ENCODE assay signal across 1 cellular context in the genomic region with DNA sequence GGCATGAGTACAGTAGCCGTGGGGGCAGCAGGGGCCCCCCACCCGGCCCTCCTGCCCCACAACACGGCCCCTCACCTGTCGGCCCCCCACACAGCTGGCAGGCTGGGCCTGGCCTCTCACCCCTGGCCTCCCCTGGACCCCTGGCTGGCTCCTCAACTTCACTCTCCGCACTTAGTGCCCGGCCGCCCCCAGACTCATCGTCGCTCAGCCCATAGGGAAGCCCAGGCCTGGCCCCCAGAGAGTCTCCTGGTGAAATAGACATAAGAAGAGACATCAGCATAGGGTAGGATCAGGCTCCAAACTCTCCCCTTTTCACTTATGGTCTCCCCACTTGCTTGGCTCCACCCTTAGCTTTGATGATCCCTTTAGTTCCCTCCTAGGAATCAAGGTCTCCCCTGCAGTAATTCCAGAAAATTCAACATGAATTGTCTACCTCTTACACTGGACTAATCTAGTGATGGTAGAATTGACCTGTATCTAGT.
TF ChIP-seq lines count a peak whose summit lies in the region.

No MANE protein-coding gene starts in this region.

TF ChIP-seq in WTC11, 78 proteins besides CTCF, POLR2A, EP300 and RAD21 (continued from another document):
- TF ChIP-seq, protein P1, sequence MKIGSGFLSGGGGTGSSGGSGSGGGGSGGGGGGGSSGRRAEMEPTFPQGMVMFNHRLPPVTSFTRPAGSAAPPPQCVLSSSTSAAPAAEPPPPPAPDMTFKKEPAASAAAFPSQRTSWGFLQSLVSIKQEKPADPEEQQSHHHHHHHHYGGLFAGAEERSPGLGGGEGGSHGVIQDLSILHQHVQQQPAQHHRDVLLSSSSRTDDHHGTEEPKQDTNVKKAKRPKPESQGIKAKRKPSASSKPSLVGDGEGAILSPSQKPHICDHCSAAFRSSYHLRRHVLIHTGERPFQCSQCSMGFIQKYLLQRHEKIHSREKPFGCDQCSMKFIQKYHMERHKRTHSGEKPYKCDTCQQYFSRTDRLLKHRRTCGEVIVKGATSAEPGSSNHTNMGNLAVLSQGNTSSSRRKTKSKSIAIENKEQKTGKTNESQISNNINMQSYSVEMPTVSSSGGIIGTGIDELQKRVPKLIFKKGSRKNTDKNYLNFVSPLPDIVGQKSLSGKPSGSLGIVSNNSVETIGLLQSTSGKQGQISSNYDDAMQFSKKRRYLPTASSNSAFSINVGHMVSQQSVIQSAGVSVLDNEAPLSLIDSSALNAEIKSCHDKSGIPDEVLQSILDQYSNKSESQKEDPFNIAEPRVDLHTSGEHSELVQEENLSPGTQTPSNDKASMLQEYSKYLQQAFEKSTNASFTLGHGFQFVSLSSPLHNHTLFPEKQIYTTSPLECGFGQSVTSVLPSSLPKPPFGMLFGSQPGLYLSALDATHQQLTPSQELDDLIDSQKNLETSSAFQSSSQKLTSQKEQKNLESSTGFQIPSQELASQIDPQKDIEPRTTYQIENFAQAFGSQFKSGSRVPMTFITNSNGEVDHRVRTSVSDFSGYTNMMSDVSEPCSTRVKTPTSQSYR (CRISPR knock-in tag; IDR thresholded peaks at IDR 0.05): no peak
- TF ChIP-seq, protein P2, sequence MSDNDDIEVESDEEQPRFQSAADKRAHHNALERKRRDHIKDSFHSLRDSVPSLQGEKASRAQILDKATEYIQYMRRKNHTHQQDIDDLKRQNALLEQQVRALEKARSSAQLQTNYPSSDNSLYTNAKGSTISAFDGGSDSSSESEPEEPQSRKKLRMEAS (CRISPR knock-in tag; IDR thresholded peaks at IDR 0.05): no peak
- no peak for TF ChIP-seq FOXK1 (CRISPR knock-in tag; IDR thresholded peaks at IDR 0.05)
- TF ChIP-seq NFYB (CRISPR knock-in tag; conservative IDR thresholded peaks at IDR 0.05; ENCODE audit: low read depth): no peak
- TF ChIP-seq NR1H2 (CRISPR knock-in tag; IDR thresholded peaks at IDR 0.05): no peak
- no peak for TF ChIP-seq SOX15 (CRISPR knock-in tag; IDR thresholded peaks at IDR 0.05)
- TF ChIP-seq, protein P3, sequence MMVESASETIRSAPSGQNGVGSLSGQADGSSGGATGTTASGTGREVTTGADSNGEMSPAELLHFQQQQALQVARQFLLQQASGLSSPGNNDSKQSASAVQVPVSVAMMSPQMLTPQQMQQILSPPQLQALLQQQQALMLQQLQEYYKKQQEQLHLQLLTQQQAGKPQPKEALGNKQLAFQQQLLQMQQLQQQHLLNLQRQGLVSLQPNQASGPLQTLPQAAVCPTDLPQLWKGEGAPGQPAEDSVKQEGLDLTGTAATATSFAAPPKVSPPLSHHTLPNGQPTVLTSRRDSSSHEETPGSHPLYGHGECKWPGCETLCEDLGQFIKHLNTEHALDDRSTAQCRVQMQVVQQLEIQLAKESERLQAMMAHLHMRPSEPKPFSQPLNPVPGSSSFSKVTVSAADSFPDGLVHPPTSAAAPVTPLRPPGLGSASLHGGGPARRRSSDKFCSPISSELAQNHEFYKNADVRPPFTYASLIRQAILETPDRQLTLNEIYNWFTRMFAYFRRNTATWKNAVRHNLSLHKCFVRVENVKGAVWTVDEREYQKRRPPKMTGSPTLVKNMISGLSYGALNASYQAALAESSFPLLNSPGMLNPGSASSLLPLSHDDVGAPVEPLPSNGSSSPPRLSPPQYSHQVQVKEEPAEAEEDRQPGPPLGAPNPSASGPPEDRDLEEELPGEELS (CRISPR knock-in tag; IDR thresholded peaks at IDR 0.05): no peak
- no peak for TF ChIP-seq RORB (CRISPR knock-in tag; IDR thresholded peaks at IDR 0.05)
- TF ChIP-seq FOXJ3 (CRISPR knock-in tag; IDR thresholded peaks at IDR 0.05; ENCODE audit: borderline replicate concordance): no peak
- no peak for TF ChIP-seq ZNF232 (CRISPR knock-in tag; IDR thresholded peaks at IDR 0.05)
